In the genomic region with DNA sequence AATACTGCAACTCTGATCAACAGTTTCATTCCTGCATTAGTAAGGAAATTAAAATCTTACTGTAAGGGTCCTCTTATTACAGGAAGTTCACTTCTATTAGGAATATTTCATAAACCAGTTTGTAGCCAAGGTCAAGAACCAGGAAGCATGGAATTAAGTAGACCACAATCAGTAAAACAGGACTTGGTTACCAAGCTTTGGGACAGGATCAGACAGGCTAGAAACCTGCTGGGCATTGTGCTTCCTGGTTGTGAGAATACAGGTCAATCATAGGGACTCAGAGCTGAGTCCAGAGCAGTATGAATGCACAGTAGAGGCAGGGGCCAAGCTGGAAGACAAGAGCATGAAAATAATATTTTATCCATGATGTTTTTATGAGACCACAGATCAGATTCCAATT, we compare ENCODE assay signal across 18 cellular contexts.
"Had no signal": no experiment of that assay in that cellular context is flagged by ENCODE, and none has a peak within 500 bp of the region (broad histone marks: within the 10 kb centered on the region; RNA-seq: fewer than 3 reads in every experiment).

No MANE protein-coding gene starts in this region.

- DNase-seq: activated naive CD4-positive, alpha-beta T cell treated with Interleukin-2 at 50 U/mL for 16 hours; activated T-cell treated with anti-CD3 and anti-CD28 coated beads for 4 hours; aorta; effector memory CD4-positive, alpha-beta T cell; kidney; left ventricle myocardium superior; mesendoderm; nephron progenitor cell; occipital lobe; stimulated activated CD4-positive, alpha-beta T cell treated with anti-CD3 and anti-CD28 coated beads, Interleukin-4, amount 100 ng/mL, for 24 hours; stimulated activated naive CD4-positive, alpha-beta T cell; substantia nigra; T-helper 9 cell had no signal

- H3K27me3 ChIP-seq: right atrium auricular region, tibial nerve had no signal

- H3K9me3 Mint-ChIP-seq: nephron progenitor cell had no signal

- H3K27me3 Mint-ChIP-seq: dendritic cell treated with granulocyte-macrophage colony-stimulating factor and Interleukin-4, amounts not matched to agents 40 ng/mL and 50 ng/mL, for 4 days; progenitor cell of endocrine pancreas had no signal

- H3K9me3 ChIP-seq: right atrium auricular region, tibial nerve had no signal

- H3K4me1 ChIP-seq: right atrium auricular region, tibial nerve had no signal

- ATAC-seq: activated T-helper 17 cell treated with anti-CD3 and anti-CD28 coated beads, Interleukin-2, amount 50 U/mL, for 72 hours; left ventricle myocardium superior had no signal

- H3K36me3 ChIP-seq: right atrium auricular region, tibial nerve had no signal

- H3K4me3 Mint-ChIP-seq: activated T-helper 17 cell treated with anti-CD3 and anti-CD28 coated beads, Interleukin-2, amount 50 U/mL, for 72 hours; dendritic cell treated with granulocyte-macrophage colony-stimulating factor and Interleukin-4, amounts not matched to agents 40 ng/mL and 50 ng/mL, for 4 days; nephron progenitor cell had no signal

- H3K4me3 ChIP-seq: right atrium auricular region, tibial nerve had no signal

- H3K27ac Mint-ChIP-seq: activated T-helper 17 cell treated with anti-CD3 and anti-CD28 coated beads, Interleukin-2, amount 50 U/mL, for 72 hours; dendritic cell treated with granulocyte-macrophage colony-stimulating factor and Interleukin-4, amounts not matched to agents 40 ng/mL and 50 ng/mL, for 4 days; nephron progenitor cell; progenitor cell of endocrine pancreas had no signal

- H3K4me1 Mint-ChIP-seq: activated T-helper 17 cell treated with anti-CD3 and anti-CD28 coated beads, Interleukin-2, amount 50 U/mL, for 72 hours had no signal

- H3K27ac ChIP-seq: right atrium auricular region, tibial nerve had no signal
